In the genomic region with DNA sequence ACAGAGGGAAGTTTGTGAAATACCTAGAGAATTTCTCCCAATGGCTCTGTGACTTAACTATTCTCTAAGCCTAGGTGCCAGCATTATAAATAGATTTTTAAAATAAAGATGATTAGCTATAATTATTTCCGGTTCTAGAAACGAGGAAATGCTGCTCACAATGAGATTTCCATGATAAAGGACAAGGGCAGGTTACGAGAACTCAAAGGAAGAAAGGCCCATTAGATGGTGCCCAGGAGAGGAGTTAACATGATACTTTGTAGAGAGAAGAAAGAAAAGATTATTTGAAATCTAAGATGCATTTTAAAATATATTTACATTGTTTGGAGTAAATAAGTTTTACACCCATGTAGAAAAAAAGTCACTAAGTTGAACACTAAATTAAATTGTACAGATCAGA, we compare ENCODE assay signal across 22 cellular contexts.
"Had no signal": no experiment of that assay in that cellular context is flagged by ENCODE, and none has a peak within 500 bp of the region (broad histone marks: within the 10 kb centered on the region; RNA-seq: fewer than 3 reads in every experiment).

No MANE protein-coding gene starts in this region.

- H3K4me1 ChIP-seq: left ventricle myocardium inferior, right atrium auricular region, right lobe of liver, tibial nerve, uterus had no signal

- H3K27me3 ChIP-seq: ovary, right atrium auricular region, right lobe of liver, tibial nerve, uterus had no signal

- DNase-seq: hypothalamus; immature natural killer cell; left ventricle myocardium inferior; mesendoderm; naive B cell; natural killer cell; nephron progenitor cell; ovary; right lobe of liver; stimulated activated CD4-positive, alpha-beta T cell treated with anti-CD3 and anti-CD28 coated beads, Interleukin-1b, Interleukin-23, amount 100 ng/mL, for 48 hours; stimulated activated CD4-positive, alpha-beta T cell treated with anti-CD3 and anti-CD28 coated beads, Interleukin-2, amount 100 ng/mL, for 48 hours; stimulated activated CD4-positive, alpha-beta T cell treated with anti-CD3 and anti-CD28 coated beads, Interleukin-4, amount 100 ng/mL, for 4 hours; stimulated activated CD8-positive, alpha-beta memory T cell treated with anti-CD3 and anti-CD28 coated beads, Interleukin-4, amount 100 ng/mL, for 48 hours; stimulated activated naive CD4-positive, alpha-beta T cell treated with Interleukin-2 at 50 U/mL for 16 hours; stimulated activated naive CD8-positive, alpha-beta T cell treated with anti-CD3 and anti-CD28 coated beads, Interleukin-15, amount 100 ng/mL, for 72 hours; substantia nigra; uterus had no signal

- H3K4me3 ChIP-seq: left ventricle myocardium inferior, lung, ovary, right atrium auricular region, right lobe of liver, smooth muscle cell, tibial nerve, uterus had no signal

- ATAC-seq: natural killer cell; right lobe of liver; stimulated activated memory B cell treated with anti-CD40 and anti-IgM and Interleukin-4, amounts not matched to agents 10 μg/mL and 1 μg/mL and 100 μg/mL, for 72 hours; stimulated activated naive CD8-positive, alpha-beta T cell treated with anti-CD3 and anti-CD28 coated beads, Interleukin-15, amount 100 ng/mL, for 72 hours had no signal

- H3K27ac ChIP-seq: left ventricle myocardium inferior, ovary, right atrium auricular region, right lobe of liver, tibial nerve, uterus had no signal

- H3K36me3 ChIP-seq: left ventricle myocardium inferior, ovary, right atrium auricular region, right lobe of liver, tibial nerve, uterus had no signal

- H3K9me3 ChIP-seq: ovary, right atrium auricular region, right lobe of liver, uterus had no signal
